In the genomic region with DNA sequence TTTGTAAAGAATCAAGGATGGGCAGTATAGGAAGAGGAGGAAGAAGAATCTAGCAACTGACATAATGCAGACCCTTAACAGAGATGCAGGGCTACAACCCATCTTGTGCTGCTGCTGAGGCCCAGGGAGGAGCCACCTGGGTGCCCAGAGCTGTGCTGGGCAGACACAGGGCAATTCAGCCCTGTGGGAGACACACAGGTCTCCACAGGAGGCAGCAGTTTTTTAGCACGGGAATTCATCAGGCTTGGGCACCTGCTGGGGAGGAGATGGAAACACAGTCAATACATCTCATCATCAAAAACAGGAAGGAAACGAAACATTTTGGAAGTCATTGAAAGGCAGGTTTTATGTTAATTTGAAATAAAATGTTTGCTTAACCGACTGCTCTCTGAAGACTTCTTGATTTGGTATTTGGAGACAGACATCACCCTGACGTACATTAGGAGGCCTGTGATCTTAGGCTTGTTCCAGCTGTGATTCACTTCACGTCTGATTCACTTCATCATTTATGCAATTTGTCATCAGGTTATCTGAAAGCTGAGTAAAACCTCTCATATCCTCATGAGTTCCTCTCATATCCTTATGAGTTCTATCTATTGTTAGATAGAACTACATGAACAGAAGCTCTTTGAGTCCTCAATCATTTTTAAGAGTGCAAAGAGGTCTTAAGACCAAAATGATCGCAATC, we compare ENCODE assay signal across 9 cellular contexts.
A peak's percentile ranks its signal among the peaks of the same experiment; 100 is the strongest.
DNase-seq lines count a peak whose midpoint lies in the region; ATAC-seq and TF ChIP-seq lines count a peak whose summit lies in the region.
"Had no signal": no experiment of that assay in that cellular context is flagged by ENCODE, and none has a peak within 500 bp of the region (broad histone marks: within the 10 kb centered on the region; RNA-seq: fewer than 3 reads in every experiment).

No MANE protein-coding gene starts in this region.

- no peak for TF ChIP-seq CTCF in CD4-positive, alpha-beta T cell (IDR thresholded peaks at IDR 0.05)

- no peaks in the 10 kb centered on the region for H3K36me3 ChIP-seq in GM23248 (ENCODE audit: low read depth)

- H3K27ac Mint-ChIP-seq in CD4-positive, alpha-beta T cell = no peak overlapping the region
- peak overlapping the region; percentile 81 for H3K27ac Mint-ChIP-seq in activated T-helper 17 cell treated with anti-CD3 and anti-CD28 coated beads, Interleukin-2, amount 50 U/mL, for 72 hours
- no peak overlapping the region for H3K27ac Mint-ChIP-seq in T-helper 2 cell treated with Interferon-gamma antibody and Interleukin-4, amounts not matched to agents 5 μg/mL and 100 μg/mL, for 36 hours
- H3K27ac Mint-ChIP-seq: activated T-cell treated with anti-CD3 and anti-CD28 coated beads, Interleukin-2, amount 50 U/mL, for 24 hours; stimulated activated naive CD8-positive, alpha-beta T cell treated with anti-CD3 and anti-CD28 coated beads, Interleukin-15, Interleukin-2, amounts not matched to agents 100 ng/mL and 50 ng/mL, for 24 hours had no signal

- no peak for DNase-seq in CD4-positive, alpha-beta T cell
- peak; percentile 79 for DNase-seq in GM23248
- peak; percentile 65 for DNase-seq in kidney tubule cell (ENCODE audit: low spot score)
- no peak for DNase-seq in MV-4-11 (lab: John Stamatoyannopoulos, UW)
- no peak for DNase-seq in T-helper 2 cell treated with Interferon-gamma antibody and Interleukin-4, amounts not matched to agents 5 μg/mL and 100 μg/mL, for 36 hours (ENCODE audit: low spot score)

- no peak overlapping the region for H3K4me3 ChIP-seq in GM23248

- 28 to 35% methylated on average over 6 of the region's 6 CpGs for WGBS in GM23248 (ENCODE audit: low coverage in 1 of 2, low lambda C conversion rate in 2 of 2, missing lambda C conversion rate in 2 of 2), 2 experiments

- H3K9me3 Mint-ChIP-seq in CD4-positive, alpha-beta T cell = no peaks in the 10 kb centered on the region
- no peaks in the 10 kb centered on the region for H3K9me3 Mint-ChIP-seq in activated T-helper 17 cell treated with anti-CD3 and anti-CD28 coated beads, Interleukin-2, amount 50 U/mL, for 72 hours
- H3K9me3 Mint-ChIP-seq in T-helper 2 cell treated with Interferon-gamma antibody and Interleukin-4, amounts not matched to agents 5 μg/mL and 100 μg/mL, for 36 hours = no peaks in the 10 kb centered on the region
- H3K9me3 Mint-ChIP-seq: activated T-cell treated with anti-CD3 and anti-CD28 coated beads, Interleukin-2, amount 50 U/mL, for 24 hours; stimulated activated naive CD8-positive, alpha-beta T cell treated with anti-CD3 and anti-CD28 coated beads, Interleukin-15, Interleukin-2, amounts not matched to agents 100 ng/mL and 50 ng/mL, for 24 hours had no signal

- in situ Hi-C loops in GM23248 (cut with MboI) = no loop called here

- H3K9me3 ChIP-seq in CD4-positive, alpha-beta T cell (ENCODE audit: control insufficient read depth, low read length) = no peaks in the 10 kb centered on the region
- no peaks in the 10 kb centered on the region for H3K9me3 ChIP-seq in GM23248 (ENCODE audit: low read depth)

- H3K27ac ChIP-seq in CD4-positive, alpha-beta T cell (ENCODE audit: low read depth, low read length) = no peak overlapping the region
- H3K27ac ChIP-seq in GM23248 = no peak overlapping the region

- no peak overlapping the region for H3K4me2 ChIP-seq in GM23248 (ENCODE audit: unreplicated experiment)

- no peak overlapping the region for H3K4me3 Mint-ChIP-seq in CD4-positive, alpha-beta T cell
- H3K4me3 Mint-ChIP-seq in activated T-helper 17 cell treated with anti-CD3 and anti-CD28 coated beads, Interleukin-2, amount 50 U/mL, for 72 hours = peak overlapping the region; percentile 71
- no peak overlapping the region for H3K4me3 Mint-ChIP-seq in T-helper 2 cell treated with Interferon-gamma antibody and Interleukin-4, amounts not matched to agents 5 μg/mL and 100 μg/mL, for 36 hours

- no peak overlapping the region for H3K9ac ChIP-seq in GM23248

- no peaks in the 10 kb centered on the region for H3K79me2 ChIP-seq in GM23248 (ENCODE audit: insufficient read depth)

- H3F3A ChIP-seq in GM23248 (ENCODE audit: insufficient read depth) = no peaks in the 10 kb centered on the region

- ATAC-seq in CD4-positive, alpha-beta T cell (ENCODE audit: poor library complexity) = peak; percentile 42
- peak; percentile 93 for ATAC-seq in activated T-helper 17 cell treated with anti-CD3 and anti-CD28 coated beads, Interleukin-2, amount 50 U/mL, for 72 hours (replicated peaks)
- ATAC-seq in HG02938 (IDR thresholded peaks at IDR 0.05; ENCODE audit: unreplicated experiment) = no peak

- POLR2A ChIA-PET in CD4-positive, alpha-beta T cell (lab: Charles Lee) = no interaction called here

- no peak overlapping the region for H2AFZ ChIP-seq in GM23248

- H3K27me3 ChIP-seq in CD4-positive, alpha-beta T cell (ENCODE audit: control insufficient read depth, insufficient read depth, low read length) = no peaks in the 10 kb centered on the region
- H3K27me3 ChIP-seq in GM23248 (replicated peaks; ENCODE audit: insufficient read depth) = peaks cover 24% of the 10 kb centered on the region

- CTCF ChIA-PET in CD4-positive, alpha-beta T cell (lab: Charles Lee) = interaction anchor here (1.1 to 2.2 kb wide), 4 partner anchors 10 to 136 kb away, joined by 3 to 8 read pairs (median 6); no protein-coding TSS in a partner anchor

- peaks cover 14% of the 10 kb centered on the region for H3K4me1 Mint-ChIP-seq in CD4-positive, alpha-beta T cell (ENCODE audit: low read depth)
- peaks cover 13% of the 10 kb centered on the region for H3K4me1 Mint-ChIP-seq in activated T-helper 17 cell treated with anti-CD3 and anti-CD28 coated beads, Interleukin-2, amount 50 U/mL, for 72 hours
- peaks cover 2% of the 10 kb centered on the region for H3K4me1 Mint-ChIP-seq in T-helper 2 cell treated with Interferon-gamma antibody and Interleukin-4, amounts not matched to agents 5 μg/mL and 100 μg/mL, for 36 hours (ENCODE audit: low read depth)

- peaks cover 7% of the 10 kb centered on the region; the same call in 1 of the 2 replicates for H3K4me1 ChIP-seq in GM23248 (ENCODE audit: insufficient read depth)

- H3K27me3 Mint-ChIP-seq in CD4-positive, alpha-beta T cell = no peaks in the 10 kb centered on the region
- peaks cover 3% of the 10 kb centered on the region for H3K27me3 Mint-ChIP-seq in activated T-helper 17 cell treated with anti-CD3 and anti-CD28 coated beads, Interleukin-2, amount 50 U/mL, for 72 hours
- H3K27me3 Mint-ChIP-seq in T-helper 2 cell treated with Interferon-gamma antibody and Interleukin-4, amounts not matched to agents 5 μg/mL and 100 μg/mL, for 36 hours (ENCODE audit: low read depth) = peaks cover 3% of the 10 kb centered on the region

- intact Hi-C loops in CD4-positive, alpha-beta T cell (cut with DNase I, micrococcal nuclease) = no loop called here

- no peaks in the 10 kb centered on the region for H4K20me1 ChIP-seq in GM23248 (ENCODE audit: insufficient read depth)

- H3K36me3 Mint-ChIP-seq in CD4-positive, alpha-beta T cell (ENCODE audit: low read depth) = no peaks in the 10 kb centered on the region
- H3K36me3 Mint-ChIP-seq in activated T-helper 17 cell treated with anti-CD3 and anti-CD28 coated beads, Interleukin-2, amount 50 U/mL, for 72 hours (ENCODE audit: low read depth) = no peaks in the 10 kb centered on the region
- H3K36me3 Mint-ChIP-seq in T-helper 2 cell treated with Interferon-gamma antibody and Interleukin-4, amounts not matched to agents 5 μg/mL and 100 μg/mL, for 36 hours (ENCODE audit: low read depth) = no peaks in the 10 kb centered on the region

- no peaks in the 10 kb centered on the region for H3K9me2 ChIP-seq in GM23248 (ENCODE audit: insufficient read depth)

Comparison
In these comparisons a context has a peak if more than half of its experiments do, and no peak if none do; other contexts are left out.
1. DNase-seq: peak in GM23248 (single experiment) and kidney tubule cell (single experiment); none in CD4-positive, alpha-beta T cell (0 of 10), MV-4-11 (single experiment) and T-helper 2 cell treated with Interferon-gamma antibody and Interleukin-4, amounts not matched to agents 5 μg/mL and 100 μg/mL, for 36 hours (single experiment).